Comparison of ENCODE assay signal across 21 cellular contexts in genomic region chr11:32932196-32932595, GRCh38.
"Had no signal": no experiment of that assay in that cellular context is flagged by ENCODE, and none has a peak within 500 bp of the region (broad histone marks: within the 10 kb centered on the region; RNA-seq: fewer than 3 reads in every experiment).

No MANE protein-coding gene starts in this region.

- DNase-seq: colonic mucosa; cortex of kidney; dorsolateral prefrontal cortex; effector CD4-positive, alpha-beta T cell; effector CD8-positive, alpha-beta T cell; effector memory CD4-positive, alpha-beta T cell; effector memory CD8-positive, alpha-beta T cell; endodermal cell; esophagus squamous epithelium; foreskin fibroblast; foreskin keratinocyte; gastrocnemius medialis; glutamatergic neuron; head of caudate nucleus; heart left ventricle; heart right ventricle had no signal

- ATAC-seq: effector memory CD8-positive, alpha-beta T cell; esophagus mucosa; foreskin keratinocyte; gastrocnemius medialis; gastroesophageal sphincter; heart left ventricle; heart right ventricle had no signal

- H3K4me3 ChIP-seq: colonic mucosa, coronary artery, dorsolateral prefrontal cortex, esophagus muscularis mucosa, esophagus squamous epithelium, gastrocnemius medialis, gastroesophageal sphincter, heart left ventricle, heart right ventricle had no signal

- H3K27ac ChIP-seq: colonic mucosa, coronary artery, dorsolateral prefrontal cortex, epithelial cell of prostate, esophagus muscularis mucosa, esophagus squamous epithelium, foreskin keratinocyte, gastrocnemius medialis, gastroesophageal sphincter, heart left ventricle, heart right ventricle had no signal

- H3K27me3 ChIP-seq: colonic mucosa, dorsolateral prefrontal cortex, esophagus muscularis mucosa, esophagus squamous epithelium, foreskin keratinocyte, gastrocnemius medialis, gastroesophageal sphincter, heart left ventricle, heart right ventricle had no signal

- H3K4me1 ChIP-seq: colonic mucosa, esophagus muscularis mucosa, esophagus squamous epithelium, foreskin keratinocyte, gastrocnemius medialis, gastroesophageal sphincter, heart left ventricle, heart right ventricle had no signal

- H3K9me3 ChIP-seq: colonic mucosa, esophagus muscularis mucosa, esophagus squamous epithelium, gastrocnemius medialis, gastroesophageal sphincter, heart left ventricle, heart right ventricle had no signal
